9 cellular contexts compared by ENCODE assay signal in the genomic region with DNA sequence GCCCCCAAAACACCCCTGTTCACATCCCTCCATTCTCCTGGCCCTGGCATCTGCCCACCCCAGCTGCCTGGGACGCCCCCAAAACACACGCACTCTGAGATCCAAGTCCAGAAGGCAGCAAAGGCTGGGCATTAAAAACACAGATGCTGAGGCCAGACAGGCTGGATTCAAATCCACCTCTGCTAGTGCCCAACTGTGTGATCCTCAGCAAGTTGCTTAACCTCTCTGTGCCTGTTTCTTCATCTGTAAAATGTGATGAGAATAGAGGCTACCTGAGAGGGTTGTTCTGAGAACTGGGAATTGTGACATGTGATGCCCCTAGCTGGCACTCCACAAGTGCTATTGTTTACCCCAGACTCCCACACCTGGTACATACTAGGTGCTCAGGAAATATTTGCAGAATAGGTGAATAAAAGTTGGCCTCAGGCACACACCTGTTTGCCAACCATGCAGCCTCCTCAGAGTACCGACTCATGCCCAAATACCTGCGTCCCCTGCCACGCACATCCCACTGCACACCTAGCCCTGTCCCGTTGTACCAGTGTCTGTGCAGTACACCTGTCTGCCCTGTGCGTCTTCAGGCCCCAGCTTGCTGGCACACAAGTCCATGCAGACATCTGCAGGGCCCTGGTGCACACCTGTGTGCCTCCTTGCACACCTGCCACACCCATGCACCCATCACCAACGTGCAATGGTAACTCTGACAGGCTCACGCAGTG. TPM values are rescaled to one million over a fixed set of nuclear protein-coding genes. Genes with fewer than 3 reads are reported as not detected.
DNase-seq lines count a peak whose midpoint lies in the region; ATAC-seq lines count a peak whose summit lies in the region.
"Had no signal": no experiment of that assay in that cellular context is flagged by ENCODE, and none has a peak within 500 bp of the region (broad histone marks: within the 10 kb centered on the region; RNA-seq: fewer than 3 reads in every experiment).

No MANE protein-coding gene starts in this region.

- H3K27me3 ChIP-seq in GM23248 (replicated peaks; ENCODE audit: insufficient read depth) (no peaks in the 10 kb centered on the region), iPS DF 6.9 (ENCODE audit: control insufficient read depth, insufficient read depth, low read length) (peaks cover 6% of the 10 kb centered on the region; the same call in 1 of the 2 replicates)

- H3K4me1 ChIP-seq in GM23248 (ENCODE audit: insufficient read depth) (peaks cover 39% of the 10 kb centered on the region), iPS DF 6.9 (ENCODE audit: control insufficient read depth, insufficient read depth, low read length) (peaks cover 22% of the 10 kb centered on the region)

- H3K27ac ChIP-seq in GM23248 (peak overlapping the region; percentile 83), iPS DF 6.9 (ENCODE audit: low read length) (no peak overlapping the region)
- H3K27ac ChIP-seq: HL-60 had no signal

- no peaks in the 10 kb centered on the region for H3K36me3 ChIP-seq in GM23248 (ENCODE audit: low read depth)
- no peaks in the 10 kb centered on the region for H3K36me3 ChIP-seq in iPS DF 6.9 (ENCODE audit: control insufficient read depth, insufficient read depth, low read length)

- H2AFZ ChIP-seq in GM23248 = no peak overlapping the region

- H3K4me3 ChIP-seq in GM23248 (peak overlapping the region; percentile 72), iPS DF 6.9 (ENCODE audit: low read length) (peak overlapping the region; percentile 29; the same call in 1 of the 2 replicates), skeletal muscle cell (ENCODE audit: low read depth, low read length) (peak overlapping the region; percentile 68)

- no peak for ATAC-seq in T-helper 17 cell
- no peak for ATAC-seq in activated T-cell treated with anti-CD3 and anti-CD28 coated beads, Interleukin-2, amount 50 U/mL, for 72 hours (replicated peaks in 1 of 2)

- DNase-seq in GM23248 (peak; percentile 23), T-helper 17 cell (no peak), iPS DF 6.9 (ENCODE audit: low read depth, low spot score) (no peak), skeletal muscle cell (ENCODE audit: low read depth) (no peak), posterior cingulate gyrus (no peak)
- no peak for DNase-seq in activated CD8-positive, alpha-beta memory T cell treated with anti-CD3 and anti-CD28 coated beads, Interleukin-2, amount 50 U/mL, for 4 hours
- DNase-seq in activated CD4-positive, alpha-beta T cell treated with anti-CD3 and anti-CD28 coated beads for 1 hour = no peak
- no peak for DNase-seq in activated T-cell treated with anti-CD3 and anti-CD28 coated beads, Interleukin-2, amount 50 U/mL, for 72 hours

- H4K20me1 ChIP-seq in GM23248 (ENCODE audit: insufficient read depth) = no peaks in the 10 kb centered on the region

- H3K9me3 ChIP-seq in GM23248 (ENCODE audit: low read depth) = no peaks in the 10 kb centered on the region
- no peaks in the 10 kb centered on the region for H3K9me3 ChIP-seq in T-helper 17 cell (ENCODE audit: control insufficient read depth, low read length, poor library complexity, severe bottlenecking)
- no peaks in the 10 kb centered on the region for H3K9me3 ChIP-seq in iPS DF 6.9 (ENCODE audit: control insufficient read depth, insufficient read depth, low read length)

- in situ Hi-C loops in GM23248 (cut with MboI) = loop anchor here (10.0 kb wide), 1 partner anchor 110 kb away; no protein-coding TSS in a partner anchor

- H3K27me3 Mint-ChIP-seq in T-helper 17 cell = no peaks in the 10 kb centered on the region
- peaks cover 49% of the 10 kb centered on the region for H3K27me3 Mint-ChIP-seq in activated T-cell treated with anti-CD3 and anti-CD28 coated beads, Interleukin-2, amount 50 U/mL, for 72 hours (ENCODE audit: low read depth)

- peak overlapping the region; percentile 97 for H3K4me3 Mint-ChIP-seq in T-helper 17 cell
- peak overlapping the region in 1 of 2 donors; percentile 37 for H3K4me3 Mint-ChIP-seq in activated T-cell treated with anti-CD3 and anti-CD28 coated beads, Interleukin-2, amount 50 U/mL, for 72 hours

- intact Hi-C loops in posterior cingulate gyrus (cut with DNase I) = no loop called here

- no peaks in the 10 kb centered on the region for H3K9me3 Mint-ChIP-seq in activated T-cell treated with anti-CD3 and anti-CD28 coated beads, Interleukin-2, amount 50 U/mL, for 72 hours

- H3K36me3 Mint-ChIP-seq in T-helper 17 cell (ENCODE audit: low read depth) = peaks cover 5% of the 10 kb centered on the region
- H3K36me3 Mint-ChIP-seq in activated T-cell treated with anti-CD3 and anti-CD28 coated beads, Interleukin-2, amount 50 U/mL, for 72 hours (ENCODE audit: insufficient read depth in 2 of 2) = peaks cover 4 to 5% of the 10 kb centered on the region in 2 donors

- H3K79me2 ChIP-seq in GM23248 (ENCODE audit: insufficient read depth) = peaks cover 64% of the 10 kb centered on the region

- H3K4me2 ChIP-seq in GM23248 (ENCODE audit: unreplicated experiment) = peak overlapping the region; percentile 79

- WGBS in GM23248 (ENCODE audit: low coverage in 1 of 2, low lambda C conversion rate in 2 of 2, missing lambda C conversion rate in 2 of 2), 2 experiments = 59 to 62% methylated on average over 9 of the region's 9 CpGs
- WGBS in iPS DF 6.9 (ENCODE audit: insufficient coverage, insufficient read length) = no CpG with 5 or more reads among the region's 9 CpGs

- H3K9me2 ChIP-seq in GM23248 (ENCODE audit: insufficient read depth) = no peaks in the 10 kb centered on the region

- H3K27ac Mint-ChIP-seq in T-helper 17 cell = peak overlapping the region; percentile 61
- H3K27ac Mint-ChIP-seq in activated T-cell treated with anti-CD3 and anti-CD28 coated beads, Interleukin-2, amount 50 U/mL, for 72 hours = no peak overlapping the region

- peaks cover 41% of the 10 kb centered on the region for H3K4me1 Mint-ChIP-seq in T-helper 17 cell
- peaks cover 13% of the 10 kb centered on the region for H3K4me1 Mint-ChIP-seq in activated T-cell treated with anti-CD3 and anti-CD28 coated beads, Interleukin-2, amount 50 U/mL, for 72 hours (ENCODE audit: low read depth)

- H3F3A ChIP-seq in GM23248 (ENCODE audit: insufficient read depth) = peaks cover 27% of the 10 kb centered on the region

- peak overlapping the region; percentile 80 for H3K9ac ChIP-seq in GM23248

RNA-seq across cellular contexts. Expression of a gene that starts 2.1 kb away (rescaled TPM):
- 67.2 and 83.0 TPM in 2 replicates for total RNA-seq in GM23248 (2014; rRNA removed; shearing (Covaris generic))
- 35.7 and 37.4 TPM in 2 replicates for polyA plus RNA-seq in GM23248 (2016; fragmentation: Nextera tagmentation; extraction: Ambion mirVana)
- total RNA-seq in T-helper 17 cell = 100 to 1,000 TPM in 1 of 2 donors, 10 to 100 TPM in 1; 78.8 to 152 TPM
- 1 to 10 TPM; 4.1 to 4.2 TPM for total RNA-seq in activated T-cell treated with anti-CD3 and anti-CD28 coated beads, Interleukin-2, amount 50 U/mL, for 72 hours

Comparison
In these comparisons a context has a peak if more than half of its experiments do, and no peak if none do; other contexts are left out.
1. RNA of a gene that starts 2.1 kb away (total RNA-seq): 78.8 to 152 TPM in T-helper 17 cell and 67.2 to 83.0 TPM in GM23248; 4.1 to 4.2 TPM in activated T-cell treated with anti-CD3 and anti-CD28 coated beads, Interleukin-2, amount 50 U/mL, for 72 hours; every median in the first group is over 10 times any median in the second.
2. Peak in every context shown above with its lines, with median percentiles within 50 percentile points of each other: H3K4me3 ChIP-seq.